Comparison of ENCODE assay signal across 15 cellular contexts in genomic region chr13:110213461-110214074, GRCh38.
"Had no signal": no experiment of that assay in that cellular context is flagged by ENCODE, and none has a peak within 500 bp of the region (broad histone marks: within the 10 kb centered on the region; RNA-seq: fewer than 3 reads in every experiment).

No MANE protein-coding gene starts in this region.

- H3K9ac ChIP-seq: parathyroid adenoma had no signal

- ATAC-seq: left cardiac atrium; naive thymus-derived CD8-positive, alpha-beta T cell; sciatic nerve; stimulated activated naive B cell treated with anti-CD40 and anti-IgM and Interleukin-4, amounts not matched to agents 10 μg/mL and 1 μg/mL and 100 μg/mL, for 72 hours had no signal

- H3K4me3 ChIP-seq: thyroid gland had no signal

- H3K27me3 ChIP-seq: thyroid gland had no signal

- H3K27ac ChIP-seq: neutrophil, parathyroid adenoma, thyroid gland, VCaP had no signal

- H3K4me1 ChIP-seq: parathyroid adenoma had no signal

- H3K36me3 ChIP-seq: neutrophil had no signal

- H2AFZ ChIP-seq: parathyroid adenoma had no signal

- H3K9me3 ChIP-seq: neutrophil, thyroid gland had no signal

- H3K79me2 ChIP-seq: parathyroid adenoma had no signal

- DNase-seq: activated CD4-positive, alpha-beta T cell treated with anti-CD3 and anti-CD28 coated beads for 1 hour; activated CD4-positive, alpha-beta T cell treated with anti-CD3 and anti-CD28 coated beads, Interleukin-2, amount 50 U/mL, for 4 hours; activated naive CD8-positive, alpha-beta T cell treated with anti-CD3 and anti-CD28 coated beads for 36 hours; amniotic stem cell; caudate nucleus; head of caudate nucleus; left cardiac atrium; naive thymus-derived CD8-positive, alpha-beta T cell; stimulated activated CD4-positive, alpha-beta T cell treated with anti-CD3 and anti-CD28 coated beads, Interleukin-4, amount 100 ng/mL, for 24 hours; stimulated activated naive B cell treated with anti-CD40 and anti-IgM and Interleukin-4, amounts not matched to agents 10 μg/mL and 1 μg/mL and 100 μg/mL, for 72 hours; thyroid gland had no signal
